9 cellular contexts compared by ENCODE assay signal in the genomic region with DNA sequence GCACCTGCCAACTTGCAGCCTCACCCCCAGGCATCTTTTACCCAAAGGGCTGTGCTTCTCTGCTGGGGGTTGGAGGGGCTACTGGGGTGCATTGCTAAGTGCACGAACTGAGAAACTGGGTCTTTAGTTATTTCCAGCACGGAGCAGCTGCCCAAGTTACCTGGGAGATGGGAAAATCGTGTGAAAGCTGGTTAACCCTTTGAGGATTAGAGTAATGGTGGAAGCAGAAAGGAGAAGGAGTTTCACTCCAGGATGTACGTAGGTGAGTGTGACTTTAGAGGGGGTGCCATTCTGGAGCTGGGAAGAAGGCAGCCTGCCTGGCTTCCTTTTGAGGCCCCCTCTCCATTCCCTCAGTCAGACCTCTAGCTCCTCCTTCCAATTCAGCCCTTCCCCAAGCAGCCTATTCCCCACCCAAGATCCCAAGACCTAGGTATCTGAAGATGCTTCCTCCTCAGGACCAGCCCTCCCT. TPM values are rescaled to one million over a fixed set of nuclear protein-coding genes. Genes with fewer than 3 reads are reported as not detected.
DNase-seq lines count a peak whose midpoint lies in the region; ATAC-seq and TF ChIP-seq lines count a peak whose summit lies in the region.
"Had no signal": no experiment of that assay in that cellular context is flagged by ENCODE, and none has a peak within 500 bp of the region (broad histone marks: within the 10 kb centered on the region; RNA-seq: fewer than 3 reads in every experiment).

No MANE protein-coding gene starts in this region.

- ATAC-seq in Panc1 = no peak
- ATAC-seq in gastroesophageal sphincter = no peak
- no peak for ATAC-seq in GM21526 (IDR thresholded peaks at IDR 0.05; ENCODE audit: low FRiP score, unreplicated experiment)
- ATAC-seq in HG03175 (IDR thresholded peaks at IDR 0.05; ENCODE audit: unreplicated experiment) = no peak

- in situ Hi-C loops in Panc1 (cut with HindIII; ENCODE audit: low pct_unique_long_range_greater_than_20kb, low sequenced_read_pairs) = no loop called here

- H3K9me3 Mint-ChIP-seq in CD8-positive, alpha-beta memory T cell = no peaks in the 10 kb centered on the region
- no peaks in the 10 kb centered on the region for H3K9me3 Mint-ChIP-seq in activated CD4-positive, alpha-beta memory T cell treated with anti-CD3 and anti-CD28 coated beads for 36 hours

- DNase-seq in CD8-positive, alpha-beta memory T cell = no peak
- DNase-seq in Panc1 (ENCODE audit: low read depth, low spot score) (no peak), retinal pigment epithelial cell (ENCODE audit: low read depth) (no peak), NCI-H345 treated with DMSO at 0.1 percent for 48 hours (lab: John Stamatoyannopoulos, UW; ENCODE audit: unreplicated experiment) (no peak)
- no peak for DNase-seq in activated CD4-positive, alpha-beta memory T cell treated with anti-CD3 and anti-CD28 coated beads for 36 hours
- DNase-seq: activated effector memory CD4-positive, alpha-beta T cell treated with Interleukin-2 at 50 U/mL for 16 hours had no signal

- H3K27me3 ChIP-seq in CD8-positive, alpha-beta memory T cell (ENCODE audit: insufficient read depth, low read length, poor library complexity, severe bottlenecking) = peaks cover 15% of the 10 kb centered on the region
- no peaks in the 10 kb centered on the region for H3K27me3 ChIP-seq in Panc1 (ENCODE audit: control insufficient read depth, insufficient read depth, low read length)
- H3K27me3 ChIP-seq in gastroesophageal sphincter = no peaks in the 10 kb centered on the region

- 14% methylated on average over 2 of the region's 4 CpGs; no CpG with 5 or more reads in 1 of the 2 donors for WGBS in gastroesophageal sphincter (ENCODE audit: low coverage in 1 of 2), 2 donors

- H3K4me1 Mint-ChIP-seq in CD8-positive, alpha-beta memory T cell = peaks cover 4 to 20% (median 4%) of the 10 kb centered on the region in 3 donors
- H3K4me1 Mint-ChIP-seq in activated CD4-positive, alpha-beta memory T cell treated with anti-CD3 and anti-CD28 coated beads for 36 hours (ENCODE audit: low read depth) = no peaks in the 10 kb centered on the region

- no peaks in the 10 kb centered on the region for H3K9me3 ChIP-seq in CD8-positive, alpha-beta memory T cell (ENCODE audit: low read length)
- H3K9me3 ChIP-seq in Panc1 (ENCODE audit: control insufficient read depth, insufficient read depth, low read depth, low read length) = no peaks in the 10 kb centered on the region
- no peaks in the 10 kb centered on the region for H3K9me3 ChIP-seq in gastroesophageal sphincter

- H3K4me3 ChIP-seq in CD8-positive, alpha-beta memory T cell (ENCODE audit: low read length) = no peak overlapping the region
- peak overlapping the region; percentile 61 to 70; a peak in 3 of 4 replicates for H3K4me3 ChIP-seq in Panc1 (ENCODE audit: low read depth in 2 of 2, low read length in 2 of 2)
- peak overlapping the region; percentile 63 to 95 for H3K4me3 ChIP-seq in gastroesophageal sphincter
- H3K4me3 ChIP-seq in retinal pigment epithelial cell (ENCODE audit: low read length) = peak overlapping the region; percentile 81

- H3K36me3 ChIP-seq in CD8-positive, alpha-beta memory T cell (ENCODE audit: insufficient read depth, low read length) = no peaks in the 10 kb centered on the region
- peaks cover 2% of the 10 kb centered on the region; the same call in 1 of the 2 replicates for H3K36me3 ChIP-seq in Panc1 (ENCODE audit: control insufficient read depth, insufficient read depth, low read length)
- H3K36me3 ChIP-seq in gastroesophageal sphincter = no peaks in the 10 kb centered on the region

- intact Hi-C loops in Panc1 (cut with micrococcal nuclease; ENCODE audit: unreplicated experiment) = no loop called here
- intact Hi-C loops in activated CD4-positive, alpha-beta memory T cell treated with anti-CD3 and anti-CD28 coated beads for 36 hours (cut with micrococcal nuclease) = loop anchor here (10.0 kb wide), 1 partner anchor 165 kb away; no protein-coding TSS in a partner anchor

- no peaks in the 10 kb centered on the region for H3K36me3 Mint-ChIP-seq in CD8-positive, alpha-beta memory T cell
- H3K36me3 Mint-ChIP-seq in activated CD4-positive, alpha-beta memory T cell treated with anti-CD3 and anti-CD28 coated beads for 36 hours = no peaks in the 10 kb centered on the region

- CTCF ChIA-PET in CD8-positive, alpha-beta memory T cell (lab: Charles Lee) = interaction anchor here (1.5 kb wide), 2 partner anchors 17 to 37 kb away, joined by 3 to 6 read pairs; no protein-coding TSS in a partner anchor
- CTCF ChIA-PET in Panc1 (lab: Charles Lee) = interaction anchor here (0.6 to 1.2 kb wide), 4 partner anchors 19 to 106 kb away, joined by 4 to 14 read pairs (median 6); no protein-coding TSS in a partner anchor
- CTCF ChIA-PET in activated CD4-positive, alpha-beta memory T cell treated with anti-CD3 and anti-CD28 coated beads for 36 hours (lab: Charles Lee) = interaction anchor here (2.7 kb wide), 1 partner anchor 36 kb away, joined by 14 read pairs; no protein-coding TSS in a partner anchor

- peaks cover 29 to 57% of the 10 kb centered on the region in 2 donors for H3K27me3 Mint-ChIP-seq in CD8-positive, alpha-beta memory T cell
- H3K27me3 Mint-ChIP-seq in activated CD4-positive, alpha-beta memory T cell treated with anti-CD3 and anti-CD28 coated beads for 36 hours = peaks cover 39% of the 10 kb centered on the region

- peak overlapping the region in 1 of 8 donors; percentile 39 for H3K27ac Mint-ChIP-seq in CD8-positive, alpha-beta memory T cell
- no peak overlapping the region for H3K27ac Mint-ChIP-seq in activated CD4-positive, alpha-beta memory T cell treated with anti-CD3 and anti-CD28 coated beads for 36 hours

- no peak for TF ChIP-seq CTCF in Panc1 (IDR thresholded peaks at IDR 0.05)
- no peak for TF ChIP-seq CTCF in gastroesophageal sphincter (IDR thresholded peaks at IDR 0.05)
- TF ChIP-seq CTCF in retinal pigment epithelial cell (conservative IDR thresholded peaks at IDR 0.05; ENCODE audit: low read depth, low read length) = no peak

- peak overlapping the region in 4 of 7 donors; percentile 13 to 66 (median 34) for H3K4me3 Mint-ChIP-seq in CD8-positive, alpha-beta memory T cell
- no peak overlapping the region for H3K4me3 Mint-ChIP-seq in activated CD4-positive, alpha-beta memory T cell treated with anti-CD3 and anti-CD28 coated beads for 36 hours

- no peak for TF ChIP-seq POLR2A in gastroesophageal sphincter (IDR thresholded peaks at IDR 0.05)

- POLR2A ChIA-PET in CD8-positive, alpha-beta memory T cell (lab: Charles Lee) = no interaction called here
- POLR2A ChIA-PET in Panc1 (lab: Charles Lee) = interaction anchor here (0.6 to 1.1 kb wide), 2 partner anchors 15 to 25 kb away, joined by 3 to 7 read pairs; no protein-coding TSS in a partner anchor
- POLR2A ChIA-PET in activated CD4-positive, alpha-beta memory T cell treated with anti-CD3 and anti-CD28 coated beads for 36 hours (lab: Charles Lee) = no interaction called here

- no peaks in the 10 kb centered on the region for H3K4me1 ChIP-seq in CD8-positive, alpha-beta memory T cell (ENCODE audit: insufficient read depth, low read length)
- H3K4me1 ChIP-seq in Panc1 (ENCODE audit: control insufficient read depth, insufficient read depth, low read length) = peaks cover 3% of the 10 kb centered on the region
- H3K4me1 ChIP-seq in gastroesophageal sphincter = peaks cover 4 to 46% (median 15%) of the 10 kb centered on the region in 3 donors

- no peak overlapping the region for H3K27ac ChIP-seq in CD8-positive, alpha-beta memory T cell (ENCODE audit: low read depth, low read length)
- H3K27ac ChIP-seq in Panc1 (ENCODE audit: low read length) (no peak overlapping the region), gastroesophageal sphincter (peak overlapping the region in 2 of 4 donors; percentile 90 to 91)

- no TSS peak for BruUV-seq in Panc1 (replicated peaks; lab: Mats Ljungman, UMichigan)

- no peak for TF ChIP-seq EP300 in gastroesophageal sphincter (IDR thresholded peaks at IDR 0.05)

RNA-seq across cellular contexts. Expression of gene ADCY6, which starts 1.0 kb away (rescaled TPM):
- total RNA-seq in CD8-positive, alpha-beta memory T cell = under 1 TPM; 0.04 to 0.37 TPM
- not detected for polyA plus RNA-seq in CD8-positive, alpha-beta memory T cell
- total RNA-seq in Panc1 (2021; ENCODE audit: unreplicated experiment) (24.1 TPM), gastroesophageal sphincter (10 to 100 TPM; 21.9 to 33.0 (median 29.0) TPM)
- polyA plus RNA-seq in Panc1 (2012; ENCODE audit: insufficient read length) = 41.4 TPM
- under 1 TPM; 0.15 to 0.21 TPM for total RNA-seq in activated CD4-positive, alpha-beta memory T cell treated with anti-CD3 and anti-CD28 coated beads for 36 hours

RNA-seq across cellular contexts. Expression of gene CACNB3, which starts 28.4 kb away (rescaled TPM):
- total RNA-seq in CD8-positive, alpha-beta memory T cell = 1 to 10 TPM; 6.3 to 6.6 TPM
- 3.2 TPM for polyA plus RNA-seq in CD8-positive, alpha-beta memory T cell
- total RNA-seq in Panc1 (2021; ENCODE audit: unreplicated experiment) (40.5 TPM), gastroesophageal sphincter (10 to 100 TPM in 3 of 4 donors, 1 to 10 TPM in 1; 9.4 to 39.2 (median 30.1) TPM)
- 58.5 TPM for polyA plus RNA-seq in Panc1 (2012; ENCODE audit: insufficient read length)
- 10 to 100 TPM; 18.3 to 19.0 TPM for total RNA-seq in activated CD4-positive, alpha-beta memory T cell treated with anti-CD3 and anti-CD28 coated beads for 36 hours

Comparison
In these comparisons a context has a peak if more than half of its experiments do, and no peak if none do; other contexts are left out.
1. RNA of gene ADCY6, which starts 1.0 kb away (total RNA-seq): 21.9 to 33.0 TPM in gastroesophageal sphincter and 24.1 TPM in Panc1 (single experiment); 0.04 to 0.37 TPM in CD8-positive, alpha-beta memory T cell and 0.15 to 0.21 TPM in activated CD4-positive, alpha-beta memory T cell treated with anti-CD3 and anti-CD28 coated beads for 36 hours; every median in the first group is over 10 times any median in the second.